In the genomic region with DNA sequence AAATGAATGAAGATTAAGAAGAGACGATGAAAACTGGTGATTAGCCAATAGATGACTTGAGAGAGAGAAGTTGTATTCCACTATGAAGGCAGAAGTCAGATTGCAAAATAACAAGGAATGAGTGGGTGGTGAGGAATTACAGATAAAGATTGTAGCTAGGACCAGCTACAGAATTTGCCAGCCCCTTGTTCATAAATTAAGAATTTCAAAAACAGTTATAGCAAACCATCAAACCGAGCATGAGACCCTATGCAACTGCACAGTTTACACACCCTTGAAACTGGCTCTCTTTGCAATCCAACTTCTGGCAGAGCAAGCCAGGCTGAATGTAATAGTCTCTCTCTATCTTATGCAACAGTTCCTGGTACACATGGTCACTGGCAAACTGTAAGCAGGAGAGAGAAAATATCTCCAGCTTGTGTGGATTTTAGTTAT, we compare ENCODE assay signal across 16 cellular contexts. TPM values are rescaled to one million over a fixed set of nuclear protein-coding genes. Genes with fewer than 3 reads are reported as not detected.
DNase-seq lines count a peak whose midpoint lies in the region; ATAC-seq and TF ChIP-seq lines count a peak whose summit lies in the region.
"Had no signal": no experiment of that assay in that cellular context is flagged by ENCODE, and none has a peak within 500 bp of the region (broad histone marks: within the 10 kb centered on the region; RNA-seq: fewer than 3 reads in every experiment).

No MANE protein-coding gene starts in this region.

- no peaks in the 10 kb centered on the region for H3K27me3 ChIP-seq in upper lobe of right lung
- H3K27me3 ChIP-seq in effector memory CD4-positive, alpha-beta T cell (replicated peaks; ENCODE audit: control insufficient read depth, insufficient read depth, low read length, poor library complexity, severe bottlenecking): no peaks in the 10 kb centered on the region
- H3K27me3 ChIP-seq: transverse colon had no signal

- H3K36me3 ChIP-seq in upper lobe of right lung: no peaks in the 10 kb centered on the region
- H3K36me3 ChIP-seq in effector memory CD4-positive, alpha-beta T cell (ENCODE audit: control insufficient read depth, insufficient read depth, low read length): no peaks in the 10 kb centered on the region
- H3K36me3 ChIP-seq: transverse colon had no signal

- no peaks in the 10 kb centered on the region for H3K4me1 ChIP-seq in upper lobe of right lung
- H3K4me1 ChIP-seq in effector memory CD4-positive, alpha-beta T cell (ENCODE audit: control insufficient read depth, insufficient read depth, low read length, poor library complexity, severe bottlenecking): no peaks in the 10 kb centered on the region
- H3K4me1 ChIP-seq: transverse colon had no signal

- DNase-seq in SKM-1 treated with dmso at 0.1 percent for 144 hours (lab: John Stamatoyannopoulos, UW; ENCODE audit: unreplicated experiment): peak; percentile 38
- no peak for DNase-seq in SKM-1 (lab: John Stamatoyannopoulos, UW; ENCODE audit: unreplicated experiment)
- DNase-seq in choroid plexus epithelial cell (ENCODE audit: low read depth): peak; percentile 74
- DNase-seq in iris pigment epithelial cell (ENCODE audit: low read depth): peak; percentile 78
- DNase-seq in upper lobe of right lung: no peak
- DNase-seq in GM19238 (ENCODE audit: insufficient read length, low spot score): no peak
- no peak for DNase-seq in effector memory CD4-positive, alpha-beta T cell
- no peak for DNase-seq in NCI-H774 (lab: John Stamatoyannopoulos, UW)
- DNase-seq: activated gamma-delta T cell; stimulated activated CD8-positive, alpha-beta memory T cell treated with anti-CD3 and anti-CD28 coated beads, Interleukin-4, amount 100 ng/mL, for 48 hours; transverse colon had no signal

- no peak overlapping the region for H3K27ac ChIP-seq in upper lobe of right lung
- H3K27ac ChIP-seq in effector memory CD4-positive, alpha-beta T cell (ENCODE audit: insufficient read depth, low read length, poor library complexity, severe bottlenecking): no peak overlapping the region
- H3K27ac ChIP-seq: transverse colon, VCaP had no signal

- no peak for TF ChIP-seq CTCF in choroid plexus epithelial cell (conservative IDR thresholded peaks at IDR 0.05; ENCODE audit: low read depth, low read length)
- no peak for TF ChIP-seq CTCF in upper lobe of right lung (IDR thresholded peaks at IDR 0.05)

- no peaks in the 10 kb centered on the region for H3K9me3 ChIP-seq in upper lobe of right lung
- no peaks in the 10 kb centered on the region for H3K9me3 ChIP-seq in effector memory CD4-positive, alpha-beta T cell (ENCODE audit: control insufficient read depth, low read length)
- H3K9me3 ChIP-seq: transverse colon had no signal

- H3K4me3 ChIP-seq in choroid plexus epithelial cell (ENCODE audit: low read depth, low read length) (no peak overlapping the region), upper lobe of right lung (no peak overlapping the region)
- H3K4me3 ChIP-seq in effector memory CD4-positive, alpha-beta T cell (ENCODE audit: insufficient read depth, low read depth, low read length, poor library complexity, severe bottlenecking): no peak overlapping the region
- H3K4me3 ChIP-seq: transverse colon had no signal

- intact Hi-C loops in upper lobe of right lung (cut with DNase I): no loop called here

- ATAC-seq in upper lobe of right lung: peak; percentile 72
- ATAC-seq: SK-N-SH treated with all-trans-retinoic acid at 6 μM for 48 hours had no signal

RNA-seq across cellular contexts. Expression of a gene that starts 35.2 kb away (rescaled TPM):
- total RNA-seq in upper lobe of right lung: 1.7 TPM
- total RNA-seq: A172, glomerular endothelial cell, myocyte had no signal

RNA-seq across cellular contexts. Expression of a gene that starts 48.5 kb away (rescaled TPM):
- 24.0 TPM for total RNA-seq in upper lobe of right lung

Comparison
In these comparisons a context has a peak if more than half of its experiments do, and no peak if none do; other contexts are left out.
1. DNase-seq: peak in SKM-1 treated with dmso at 0.1 percent for 144 hours (single experiment), choroid plexus epithelial cell (single experiment) and iris pigment epithelial cell (single experiment); none in SKM-1 (single experiment), upper lobe of right lung (single experiment), GM19238 (single experiment), effector memory CD4-positive, alpha-beta T cell (0 of 3) and NCI-H774 (single experiment).